22 cellular contexts compared by ENCODE assay signal in the genomic region with DNA sequence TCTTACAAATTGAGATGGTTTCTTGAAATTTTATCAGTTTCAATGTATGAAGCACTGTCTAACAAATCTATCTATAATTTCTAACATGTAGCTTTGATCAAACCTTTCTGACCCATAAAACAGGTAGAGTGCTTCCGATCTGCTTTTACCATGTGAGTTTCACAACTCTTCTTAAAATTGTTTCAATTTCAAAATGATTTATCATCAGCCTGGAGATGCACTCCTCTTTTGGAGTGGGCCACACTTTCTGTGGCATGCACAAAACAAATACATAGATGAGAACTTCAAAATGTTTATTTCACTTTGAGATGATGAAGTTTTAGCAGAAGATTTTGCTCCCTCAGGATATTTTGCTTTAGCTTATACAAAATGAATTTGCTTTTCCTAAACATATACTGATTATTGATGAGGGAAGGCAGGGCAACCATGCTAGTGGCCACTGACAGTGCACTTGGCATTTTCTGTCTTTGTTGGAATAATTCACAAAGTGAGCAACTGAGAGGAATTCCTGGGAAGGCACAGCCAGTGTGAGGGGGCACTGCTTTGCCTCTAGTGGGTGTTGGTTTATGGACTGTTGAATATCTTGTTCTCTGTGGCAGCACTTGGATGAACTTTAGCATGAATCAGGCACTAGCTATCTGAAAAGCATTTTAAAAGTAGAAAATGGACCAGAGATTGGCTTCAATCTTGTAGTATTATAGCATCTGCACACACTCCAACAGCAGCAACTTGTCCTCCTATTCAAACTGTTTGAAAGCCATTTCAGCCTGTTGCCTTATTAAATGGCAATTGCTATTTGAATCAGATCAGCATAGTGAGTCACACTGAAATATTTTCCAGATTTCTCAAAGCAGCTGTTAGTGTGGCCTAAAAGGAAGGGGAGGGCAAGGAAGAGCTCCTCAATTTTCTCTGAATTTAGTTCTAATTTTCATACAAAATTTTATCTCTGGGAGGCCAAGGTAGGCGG.
A peak's percentile ranks its signal among the peaks of the same experiment; 100 is the strongest.
DNase-seq lines count a peak whose midpoint lies in the region; ATAC-seq, FAIRE-seq and TF ChIP-seq lines count a peak whose summit lies in the region.
"Had no signal": no experiment of that assay in that cellular context is flagged by ENCODE, and none has a peak within 500 bp of the region (broad histone marks: within the 10 kb centered on the region; RNA-seq: fewer than 3 reads in every experiment).

No MANE protein-coding gene starts in this region.

- POLR2A ChIA-PET in activated CD4-positive, alpha-beta T cell treated with anti-CD3 and anti-CD28 coated beads for 36 hours (lab: Charles Lee): no interaction called here
- POLR2A ChIA-PET in WTC11 (lab: Charles Lee): no interaction called here

- H3K4me3 Mint-ChIP-seq in activated CD4-positive, alpha-beta T cell treated with anti-CD3 and anti-CD28 coated beads for 36 hours: no peak overlapping the region
- H3K4me3 Mint-ChIP-seq in WTC11: no peak overlapping the region
- H3K4me3 Mint-ChIP-seq: activated CD4-positive, alpha-beta T cell treated with anti-CD3 and anti-CD28 coated beads, Interleukin-2, amount 10 ng/mL, durations not matched to agents 7 days and 5 days had no signal

- CTCF ChIA-PET in activated CD4-positive, alpha-beta T cell treated with anti-CD3 and anti-CD28 coated beads for 36 hours (lab: Charles Lee): no interaction called here
- CTCF ChIA-PET in WTC11 (lab: Charles Lee): no interaction called here

- no peaks in the 10 kb centered on the region for H3K9me3 Mint-ChIP-seq in activated CD4-positive, alpha-beta T cell treated with anti-CD3 and anti-CD28 coated beads for 36 hours (ENCODE audit: low read depth)
- H3K9me3 Mint-ChIP-seq in WTC11: no peaks in the 10 kb centered on the region

- H3K27me3 ChIP-seq in left lung: no peaks in the 10 kb centered on the region
- no peaks in the 10 kb centered on the region for H3K27me3 ChIP-seq in Karpas-422 (ENCODE audit: low read length)
- H3K27me3 ChIP-seq: suprapubic skin, uterus had no signal

- no peak overlapping the region for H3K4me2 ChIP-seq in Karpas-422 (ENCODE audit: low read depth, low read length, poor library complexity, severe bottlenecking)

- H3K9me2 ChIP-seq in Karpas-422 (replicated peaks; ENCODE audit: insufficient read depth, low read length): no peaks in the 10 kb centered on the region

- H3K4me1 ChIP-seq in left lung (no peaks in the 10 kb centered on the region), Karpas-422 (ENCODE audit: low read length) (no peaks in the 10 kb centered on the region)
- H3K4me1 ChIP-seq: lower lobe of right lung, suprapubic skin, uterus had no signal

- DNase-seq in AG20443 (ENCODE audit: low spot score): peak; percentile 32
- no peak for DNase-seq in HTR-8/SVneo (ENCODE audit: insufficient read length, low spot score)
- peak; percentile 9 for DNase-seq in astrocyte of the hippocampus (ENCODE audit: low read depth, low spot score)
- DNase-seq in left lung: no peak
- no peak for DNase-seq in activated CD4-positive, alpha-beta T cell treated with anti-CD3 and anti-CD28 coated beads for 36 hours
- no peak for DNase-seq in Karpas-422
- DNase-seq in HT-29 (ENCODE audit: low spot score): no peak
- no peak for DNase-seq in WTC11 (ENCODE audit: low spot score)
- DNase-seq: activated CD4-positive, alpha-beta T cell treated with anti-CD3 and anti-CD28 coated beads, Interleukin-2, amount 10 ng/mL, durations not matched to agents 7 days and 5 days; cortex of kidney; DMS153; hypothalamus; islet precursor cell; lower lobe of right lung; NCI-H146; NCI-H526; nucleus accumbens; Right ventricle myocardium superior; uterus had no signal

- H3K4me1 Mint-ChIP-seq in activated CD4-positive, alpha-beta T cell treated with anti-CD3 and anti-CD28 coated beads for 36 hours: no peaks in the 10 kb centered on the region
- H3K4me1 Mint-ChIP-seq in WTC11: peaks cover 18% of the 10 kb centered on the region
- H3K4me1 Mint-ChIP-seq: activated CD4-positive, alpha-beta T cell treated with anti-CD3 and anti-CD28 coated beads, Interleukin-2, amount 10 ng/mL, durations not matched to agents 7 days and 5 days had no signal

- no peaks in the 10 kb centered on the region for H3K79me2 ChIP-seq in Karpas-422 (ENCODE audit: low read length)

- H3K27ac ChIP-seq in left lung: peak overlapping the region in 1 of 2 donors; percentile 60
- no peak overlapping the region for H3K27ac ChIP-seq in Karpas-422 (ENCODE audit: low read length)
- H3K27ac ChIP-seq: lower lobe of right lung, suprapubic skin, uterus had no signal

- H4K20me1 ChIP-seq in Karpas-422 (ENCODE audit: insufficient read depth, low read depth, low read length): no peaks in the 10 kb centered on the region

- H3K27ac Mint-ChIP-seq in activated CD4-positive, alpha-beta T cell treated with anti-CD3 and anti-CD28 coated beads for 36 hours: no peak overlapping the region
- H3K27ac Mint-ChIP-seq in WTC11: no peak overlapping the region
- H3K27ac Mint-ChIP-seq: activated CD4-positive, alpha-beta T cell treated with anti-CD3 and anti-CD28 coated beads, Interleukin-2, amount 10 ng/mL, durations not matched to agents 7 days and 5 days had no signal

- FAIRE-seq in HTR-8/SVneo (lab: Jason Lieb, UNC): peak; percentile 74
- FAIRE-seq: frontal cortex had no signal

- H3K36me3 ChIP-seq in left lung (no peaks in the 10 kb centered on the region), Karpas-422 (ENCODE audit: insufficient read depth, low read length) (no peaks in the 10 kb centered on the region)
- H3K36me3 ChIP-seq: lower lobe of right lung, suprapubic skin, uterus had no signal

- H3K4me3 ChIP-seq in left lung (no peak overlapping the region), Karpas-422 (ENCODE audit: low read length) (no peak overlapping the region)
- H3K4me3 ChIP-seq: lower lobe of right lung, suprapubic skin, uterus had no signal

- ATAC-seq in left lung: peak; percentile 70
- no peak for ATAC-seq in activated CD4-positive, alpha-beta T cell treated with anti-CD3 and anti-CD28 coated beads for 36 hours
- ATAC-seq in WTC11: no peak
- ATAC-seq: HCT116 had no signal

- intact Hi-C loops in left lung (cut with DNase I): no loop called here
- intact Hi-C loops in activated CD4-positive, alpha-beta T cell treated with anti-CD3 and anti-CD28 coated beads for 36 hours (cut with DNase I, micrococcal nuclease): no loop called here

- no peak overlapping the region for H2AFZ ChIP-seq in Karpas-422 (ENCODE audit: low read length)

- H3K27me3 Mint-ChIP-seq in activated CD4-positive, alpha-beta T cell treated with anti-CD3 and anti-CD28 coated beads for 36 hours: no peaks in the 10 kb centered on the region
- H3K27me3 Mint-ChIP-seq in WTC11 (ENCODE audit: low read depth): no peaks in the 10 kb centered on the region
- H3K27me3 Mint-ChIP-seq: activated CD4-positive, alpha-beta T cell treated with anti-CD3 and anti-CD28 coated beads, Interleukin-2, amount 10 ng/mL, durations not matched to agents 7 days and 5 days had no signal

- TF ChIP-seq CTCF in left lung (IDR thresholded peaks at IDR 0.05) (no peak), WTC11 (IDR thresholded peaks at IDR 0.05) (no peak)

- H3K9me3 ChIP-seq in left lung: no peaks in the 10 kb centered on the region
- H3K9me3 ChIP-seq in Karpas-422 (ENCODE audit: low read length): no peaks in the 10 kb centered on the region
- H3K9me3 ChIP-seq: lower lobe of right lung, suprapubic skin, uterus had no signal

- no peak overlapping the region for H3K9ac ChIP-seq in Karpas-422 (ENCODE audit: low read length)

- no peaks in the 10 kb centered on the region for H3K36me3 Mint-ChIP-seq in activated CD4-positive, alpha-beta T cell treated with anti-CD3 and anti-CD28 coated beads for 36 hours (ENCODE audit: low read depth)
- no peaks in the 10 kb centered on the region for H3K36me3 Mint-ChIP-seq in WTC11

TF ChIP-seq in WTC11, 78 proteins besides CTCF, POLR2A, EP300 and RAD21:
- TF ChIP-seq CREB1 (CRISPR knock-in tag; IDR thresholded peaks at IDR 0.05) (no peak), ZNF263 (CRISPR knock-in tag; IDR thresholded peaks at IDR 0.05; ENCODE audit: low read depth) (no peak), EMX1 (CRISPR knock-in tag; IDR thresholded peaks at IDR 0.05) (no peak)

Comparison
In these comparisons a context has a peak if more than half of its experiments do, and no peak if none do; other contexts are left out.
1. DNase-seq: peak in AG20443 (single experiment) and astrocyte of the hippocampus (single experiment); none in HTR-8/SVneo (single experiment), left lung (0 of 2), activated CD4-positive, alpha-beta T cell treated with anti-CD3 and anti-CD28 coated beads for 36 hours (single experiment), Karpas-422 (single experiment), HT-29 (single experiment) and WTC11 (single experiment).